ENCODE assay signal across 8 cellular contexts in the genomic region with DNA sequence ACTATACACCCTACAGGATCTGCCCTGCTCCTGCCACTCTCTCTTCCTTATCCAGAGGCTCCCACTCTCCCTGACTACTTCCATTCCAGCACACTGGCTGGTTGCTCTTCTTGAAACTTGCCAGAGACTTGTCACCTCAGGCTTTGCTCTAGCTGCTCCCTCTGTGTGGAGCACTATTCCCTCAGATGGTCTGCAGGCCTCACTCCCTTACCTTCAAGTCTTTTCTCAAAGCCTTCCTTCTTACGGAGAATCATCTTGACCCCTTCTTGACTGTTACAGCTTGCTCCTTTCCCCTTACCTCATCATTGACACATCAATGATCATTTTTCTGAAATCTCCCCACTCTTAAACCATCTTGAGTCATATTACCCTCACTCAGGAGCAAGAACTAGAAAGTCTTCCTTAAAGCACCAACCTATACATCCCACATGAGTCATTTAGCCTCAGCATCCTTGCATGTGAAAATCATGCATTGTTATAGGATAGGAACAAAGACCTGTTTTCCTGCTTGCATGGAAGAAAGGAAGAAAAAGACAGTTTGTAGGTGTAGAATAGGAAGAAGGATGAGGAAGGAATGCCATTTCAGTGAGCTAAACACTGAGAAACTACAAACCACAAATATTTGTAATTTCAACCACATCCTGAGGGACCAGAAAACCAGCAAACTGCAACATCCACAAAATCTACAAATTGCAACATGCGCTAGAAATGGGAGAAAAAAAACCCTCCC. TPM values are rescaled to one million over a fixed set of nuclear protein-coding genes. Genes with fewer than 3 reads are reported as not detected.
DNase-seq lines count a peak whose midpoint lies in the region; ATAC-seq and TF ChIP-seq lines count a peak whose summit lies in the region.

No MANE protein-coding gene starts in this region.

- no peaks in the 10 kb centered on the region for H3K9me3 ChIP-seq in lower lobe of right lung
- no peaks in the 10 kb centered on the region for H3K9me3 ChIP-seq in CD8-positive, alpha-beta T cell (ENCODE audit: low read length)

- no peak overlapping the region for H3K4me3 ChIP-seq in lower lobe of right lung
- H3K4me3 ChIP-seq in CD8-positive, alpha-beta T cell (ENCODE audit: low read depth, low read length), result no peak overlapping the region

- no peak overlapping the region for H3K27ac Mint-ChIP-seq in CD8-positive, alpha-beta T cell

- POLR2A ChIA-PET in CD8-positive, alpha-beta T cell (lab: Charles Lee), result interaction anchor here (0.6 kb wide), 1 partner anchor 99 kb away, joined by 4 read pairs; no protein-coding TSS in a partner anchor

- H3K36me3 ChIP-seq in lower lobe of right lung, result peaks cover 27% of the 10 kb centered on the region
- no peaks in the 10 kb centered on the region for H3K36me3 ChIP-seq in CD8-positive, alpha-beta T cell (ENCODE audit: insufficient read depth, low read length)

- DNase-seq in GM04504 (ENCODE audit: low read depth), result peak; percentile 60
- DNase-seq in SKM-1 (lab: John Stamatoyannopoulos, UW; ENCODE audit: unreplicated experiment), result peak; percentile 68
- no peak for DNase-seq in lower lobe of right lung
- DNase-seq in CD8-positive, alpha-beta T cell, result no peak
- no peak for DNase-seq in DMS79 treated with DMSO at 0.1 percent for 48 hours (lab: John Stamatoyannopoulos, UW)
- DNase-seq in NCI-H2029 treated with DMSO at 0.1 percent for 48 hours (lab: John Stamatoyannopoulos, UW), result no peak
- no peak for DNase-seq in occipital lobe (lab: John Stamatoyannopoulos, UW)

- no peaks in the 10 kb centered on the region for H3K27me3 ChIP-seq in lower lobe of right lung (ENCODE audit: low read depth)
- H3K27me3 ChIP-seq in CD8-positive, alpha-beta T cell (ENCODE audit: insufficient read depth, low read length), result no peaks in the 10 kb centered on the region

- no peaks in the 10 kb centered on the region for H3K27me3 Mint-ChIP-seq in CD8-positive, alpha-beta T cell (ENCODE audit: low read depth)

- H3K4me3 Mint-ChIP-seq in CD8-positive, alpha-beta T cell, result no peak overlapping the region

- ATAC-seq in HG03039 (IDR thresholded peaks at IDR 0.05; ENCODE audit: unreplicated experiment) (peak; percentile 81), lower lobe of right lung (no peak)
- ATAC-seq in CD8-positive, alpha-beta T cell, result no peak

- peak overlapping the region; percentile 6 for H3K27ac ChIP-seq in lower lobe of right lung
- no peak overlapping the region for H3K27ac ChIP-seq in CD8-positive, alpha-beta T cell (ENCODE audit: low read depth, low read length)

- H3K4me1 Mint-ChIP-seq in CD8-positive, alpha-beta T cell (ENCODE audit: low read depth), result no peaks in the 10 kb centered on the region

- CTCF ChIA-PET in CD8-positive, alpha-beta T cell (lab: Charles Lee), result interaction anchor here (1.2 kb wide), 1 partner anchor 108 kb away, joined by 3 read pairs; no protein-coding TSS in a partner anchor

- peaks cover 10% of the 10 kb centered on the region for H3K4me1 ChIP-seq in lower lobe of right lung
- peaks cover 4% of the 10 kb centered on the region for H3K4me1 ChIP-seq in CD8-positive, alpha-beta T cell (ENCODE audit: insufficient read depth, low read length)

- H3K9me3 Mint-ChIP-seq in CD8-positive, alpha-beta T cell, result no peaks in the 10 kb centered on the region

- intact Hi-C loops in lower lobe of right lung (cut with DNase I), result no loop called here
- intact Hi-C loops in CD8-positive, alpha-beta T cell (cut with DNase I, micrococcal nuclease), result no loop called here

- no peak for TF ChIP-seq CTCF in lower lobe of right lung (IDR thresholded peaks at IDR 0.05)
- no peak for TF ChIP-seq CTCF in CD8-positive, alpha-beta T cell (IDR thresholded peaks at IDR 0.05)

- peaks cover 18% of the 10 kb centered on the region for H3K36me3 Mint-ChIP-seq in CD8-positive, alpha-beta T cell

RNA-seq across cellular contexts. Expression of a gene that starts 55.7 kb away (rescaled TPM):
- total RNA-seq in lower lobe of right lung (62.8 TPM), occipital lobe (20.1 TPM)
- 1 to 10 TPM; 6.9 to 8.6 TPM for total RNA-seq in CD8-positive, alpha-beta T cell

Comparison
In these comparisons a context has a peak if more than half of its experiments do, and no peak if none do; other contexts are left out.
1. DNase-seq: peak in GM04504 (single experiment) and SKM-1 (single experiment); none in lower lobe of right lung (single experiment), CD8-positive, alpha-beta T cell (0 of 7), DMS79 treated with DMSO at 0.1 percent for 48 hours (single experiment), NCI-H2029 treated with DMSO at 0.1 percent for 48 hours (single experiment) and occipital lobe (single experiment).